12 cellular contexts compared by ENCODE assay signal in the genomic region with DNA sequence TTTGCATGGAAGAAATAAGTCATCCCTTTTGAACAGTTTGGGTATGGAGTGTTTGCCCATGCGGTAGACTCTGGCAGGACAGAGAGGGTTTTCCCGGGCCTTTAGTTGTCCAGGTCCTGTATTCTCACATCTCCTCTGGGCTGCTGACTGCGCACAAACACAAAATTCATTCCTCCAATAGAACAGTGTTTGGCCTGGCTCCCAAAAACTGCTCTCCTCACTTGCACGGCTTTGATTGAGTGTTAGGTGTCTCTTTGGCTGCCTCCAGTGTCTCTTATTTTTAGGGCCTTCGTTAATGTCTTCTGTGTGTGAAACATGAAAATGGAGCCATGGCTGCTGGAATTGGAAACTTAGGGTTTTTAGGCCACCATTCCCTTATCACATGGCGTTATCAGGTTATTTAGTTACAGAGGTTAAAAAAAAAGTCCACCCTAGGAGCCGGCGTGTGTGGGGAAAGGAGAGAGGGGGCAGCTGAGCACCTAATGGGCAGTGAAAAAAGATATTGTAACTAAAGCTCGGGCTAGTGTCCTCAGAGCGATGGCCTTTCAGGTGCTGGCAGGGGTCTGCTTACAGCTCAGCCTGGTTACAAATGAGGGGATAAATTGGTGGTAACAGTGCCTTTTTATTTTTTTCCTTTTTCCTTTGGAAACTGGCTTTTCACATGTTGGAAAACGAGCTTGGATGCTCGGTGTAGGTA. TPM values are rescaled to one million over a fixed set of nuclear protein-coding genes. Genes with fewer than 3 reads are reported as not detected.
A peak's percentile ranks its signal among the peaks of the same experiment; 100 is the strongest.
DNase-seq lines count a peak whose midpoint lies in the region; ATAC-seq and TF ChIP-seq lines count a peak whose summit lies in the region.
"Had no signal": no experiment of that assay in that cellular context is flagged by ENCODE, and none has a peak within 500 bp of the region (broad histone marks: within the 10 kb centered on the region; RNA-seq: fewer than 3 reads in every experiment).

No MANE protein-coding gene starts in this region.

- 72% methylated on average over 12 of the region's 12 CpGs for WGBS in right cardiac atrium
- 62 to 63% methylated on average over 9 to 12 of the region's 12 CpGs for WGBS in transverse colon (ENCODE audit: low coverage in 1 of 2), 2 donors

- H3K27me3 ChIP-seq in right cardiac atrium (ENCODE audit: control insufficient read depth, insufficient read depth) (no peaks in the 10 kb centered on the region), transverse colon (no peaks in the 10 kb centered on the region)
- H3K27me3 ChIP-seq: neutrophil had no signal

- peaks cover 0 to 31% of the 10 kb centered on the region in 2 donors for H3K36me3 Mint-ChIP-seq in activated naive CD4-positive, alpha-beta T cell treated with anti-CD3 and anti-CD28 coated beads, Interleukin-2, amount 50 U/mL, for 72 hours
- peaks cover 25% of the 10 kb centered on the region for H3K36me3 Mint-ChIP-seq in activated naive CD4-positive, alpha-beta T cell treated with anti-CD3 and anti-CD28 coated beads, Interleukin-2, amount 10 ng/mL, durations not matched to agents 7 days and 5 days

- no peak overlapping the region for H3K4me3 Mint-ChIP-seq in activated naive CD4-positive, alpha-beta T cell treated with anti-CD3 and anti-CD28 coated beads, Interleukin-2, amount 10 ng/mL, durations not matched to agents 7 days and 5 days

- TF ChIP-seq POLR2A in transverse colon (IDR thresholded peaks at IDR 0.05): no peak

- H3K4me1 ChIP-seq in right cardiac atrium (ENCODE audit: control insufficient read depth, insufficient read depth, low read length) (peaks cover 3% of the 10 kb centered on the region), transverse colon (peaks cover 7 to 85% (median 56%) of the 10 kb centered on the region in 4 donors)

- no peaks in the 10 kb centered on the region for H3K9me3 ChIP-seq in right cardiac atrium (ENCODE audit: control insufficient read depth, low read length)
- no peaks in the 10 kb centered on the region for H3K9me3 ChIP-seq in transverse colon
- H3K9me3 ChIP-seq: neutrophil had no signal

- no peaks in the 10 kb centered on the region for H3K9me3 Mint-ChIP-seq in activated naive CD4-positive, alpha-beta T cell treated with anti-CD3 and anti-CD28 coated beads, Interleukin-2, amount 50 U/mL, for 72 hours
- H3K9me3 Mint-ChIP-seq in activated naive CD4-positive, alpha-beta T cell treated with anti-CD3 and anti-CD28 coated beads, Interleukin-2, amount 10 ng/mL, durations not matched to agents 7 days and 5 days: no peaks in the 10 kb centered on the region

- intact Hi-C loops in right cardiac atrium (cut with DNase I): no loop called here
- intact Hi-C loops in transverse colon (cut with DNase I; ENCODE audit: low total_unique reads): no loop called here

- H3K4me3 ChIP-seq in right cardiac atrium (ENCODE audit: low read length): no peak overlapping the region
- no peak overlapping the region for H3K4me3 ChIP-seq in transverse colon

- no peak for DNase-seq in activated naive CD4-positive, alpha-beta T cell treated with anti-CD3 and anti-CD28 coated beads, Interleukin-2, amount 50 U/mL, for 72 hours (ENCODE audit: low spot score in 2 of 2)
- no peak for DNase-seq in activated naive CD4-positive, alpha-beta T cell treated with anti-CD3 and anti-CD28 coated beads, Interleukin-2, amount 10 ng/mL, durations not matched to agents 7 days and 5 days
- DNase-seq in right cardiac atrium (peak in 1 of 3 donors; percentile 46), transverse colon (no peak), GF-D8 (lab: John Stamatoyannopoulos, UW) (no peak)
- DNase-seq: AML-193, DMS79 treated with DMSO at 0.1 percent for 48 hours, mammary epithelial cell had no signal

- H3K27ac Mint-ChIP-seq in activated naive CD4-positive, alpha-beta T cell treated with anti-CD3 and anti-CD28 coated beads, Interleukin-2, amount 50 U/mL, for 72 hours: peak overlapping the region; percentile 5 to 85
- no peak overlapping the region for H3K27ac Mint-ChIP-seq in activated naive CD4-positive, alpha-beta T cell treated with anti-CD3 and anti-CD28 coated beads, Interleukin-2, amount 10 ng/mL, durations not matched to agents 7 days and 5 days

- TF ChIP-seq CTCF in VCaP (conservative IDR thresholded peaks at IDR 0.05): no peak
- TF ChIP-seq CTCF in transverse colon (IDR thresholded peaks at IDR 0.05): no peak

- no peak for TF ChIP-seq EP300 in transverse colon (IDR thresholded peaks at IDR 0.05; ENCODE audit: low read depth)

- in situ Hi-C loops in transverse colon (cut with MboI; ENCODE audit: low pct_ligation_motif_present in 1 of 4, low pct_unique_long_range_greater_than_20kb in 1 of 4, low sequenced_read_pairs in 3 of 4): no loop called here

- no peaks in the 10 kb centered on the region for H3K36me3 ChIP-seq in transverse colon
- H3K36me3 ChIP-seq: neutrophil had no signal

- no peaks in the 10 kb centered on the region for H3K27me3 Mint-ChIP-seq in activated naive CD4-positive, alpha-beta T cell treated with anti-CD3 and anti-CD28 coated beads, Interleukin-2, amount 10 ng/mL, durations not matched to agents 7 days and 5 days

- H3K27ac ChIP-seq in VCaP (peak overlapping the region; percentile 86), right cardiac atrium (ENCODE audit: low read length) (peak overlapping the region; percentile 56), transverse colon (peak overlapping the region; percentile 68 to 82 (median 74))
- H3K27ac ChIP-seq: neutrophil had no signal

- no peak for ATAC-seq in activated naive CD4-positive, alpha-beta T cell treated with anti-CD3 and anti-CD28 coated beads, Interleukin-2, amount 50 U/mL, for 72 hours
- peak; percentile 64 to 66 for ATAC-seq in right cardiac atrium
- ATAC-seq in GM18907 (IDR thresholded peaks at IDR 0.05; ENCODE audit: unreplicated experiment): no peak
- no peak for ATAC-seq in HG03520 (IDR thresholded peaks at IDR 0.05; ENCODE audit: unreplicated experiment)

- H3K4me1 Mint-ChIP-seq in activated naive CD4-positive, alpha-beta T cell treated with anti-CD3 and anti-CD28 coated beads, Interleukin-2, amount 10 ng/mL, durations not matched to agents 7 days and 5 days: peaks cover 72% of the 10 kb centered on the region

- CTCF ChIA-PET in activated naive CD4-positive, alpha-beta T cell treated with anti-CD3 and anti-CD28 coated beads, Interleukin-2, amount 10 ng/mL, durations not matched to agents 7 days and 5 days (lab: Charles Lee): no interaction called here

RNA-seq across cellular contexts. Expression of a gene that starts 47.3 kb away (rescaled TPM):
- 100 to 1,000 TPM; 104 to 119 TPM for total RNA-seq in activated naive CD4-positive, alpha-beta T cell treated with anti-CD3 and anti-CD28 coated beads, Interleukin-2, amount 50 U/mL, for 72 hours
- total RNA-seq in right cardiac atrium (1 to 10 TPM; 5.0 to 8.0 (median 6.9) TPM), transverse colon (10 to 100 TPM; 16.1 to 49.7 (median 31.7) TPM)
- 2.2 TPM for polyA plus RNA-seq in right cardiac atrium

Comparison
In these comparisons a context has a peak if more than half of its experiments do, and no peak if none do; other contexts are left out.
1. ATAC-seq: peak in right cardiac atrium (2 of 2); none in activated naive CD4-positive, alpha-beta T cell treated with anti-CD3 and anti-CD28 coated beads, Interleukin-2, amount 50 U/mL, for 72 hours (0 of 2), GM18907 (single experiment) and HG03520 (single experiment).
2. Peak in every context shown above with its lines, with median percentiles within 50 percentile points of each other: H3K27ac ChIP-seq.